1 cellular context compared by ENCODE assay signal in genomic region chr16:28846080-28846932, GRCh38.
TF ChIP-seq lines count a peak whose summit lies in the region.

TUFM (minus strand) TSS chr16:28846348; CDS start chr16:28846269, 79 bp downstream.

TF ChIP-seq in HepG2, 621 proteins besides CTCF, POLR2A, EP300 and RAD21 (continued from another document and continues in another):
- TF ChIP-seq DMTF1 (CRISPR knock-in tag; IDR thresholded peaks at IDR 0.05) (no peak), ZNF367 (CRISPR knock-in tag; IDR thresholded peaks at IDR 0.05; ENCODE audit: borderline replicate concordance) (0 out of 2 replicates have a peak, but pooled peaks have one; percentile 67), NFIC (IDR thresholded peaks at IDR 0.05; ENCODE audit: low read length) (no peak), ZNF512 (CRISPR knock-in tag; IDR thresholded peaks at IDR 0.05) (0 out of 2 replicates have a peak, but pooled peaks have one; percentile 38), MBD4 (IDR thresholded peaks at IDR 0.05; ENCODE audit: borderline replicate concordance, low read length) (no peak), ZNF691 (CRISPR knock-in tag; IDR thresholded peaks at IDR 0.05; ENCODE audit: borderline replicate concordance, low read depth) (0 out of 2 replicates have a peak, but pooled peaks have one; percentile 23), ZNF232 (CRISPR knock-in tag; IDR thresholded peaks at IDR 0.05; ENCODE audit: borderline replicate concordance) (peak; percentile 90; the same call in 1 of the 2 replicates), POGZ (CRISPR knock-in tag; IDR thresholded peaks at IDR 0.05) (peak; percentile 91), SIX1 (CRISPR knock-in tag; IDR thresholded peaks at IDR 0.05; ENCODE audit: borderline replicate concordance) (peak; percentile 60; the same call in 1 of the 2 replicates), PHF20 (CRISPR knock-in tag; IDR thresholded peaks at IDR 0.05) (peak; percentile 98), TAF1 (CRISPR knock-in tag; IDR thresholded peaks at IDR 0.05) (peak; percentile 95), ZUFSP (CRISPR knock-in tag; IDR thresholded peaks at IDR 0.05; ENCODE audit: borderline replicate concordance) (no peak), IRF1 (CRISPR knock-in tag; IDR thresholded peaks at IDR 0.05; ENCODE audit: low read depth) (no peak), ZBTB25 (CRISPR knock-in tag; IDR thresholded peaks at IDR 0.05) (peak; percentile 100), YEATS2 (CRISPR knock-in tag; IDR thresholded peaks at IDR 0.05; ENCODE audit: borderline replicate concordance) (peak; percentile 98), ELF1 (CRISPR knock-in tag; IDR thresholded peaks at IDR 0.05) (peak; percentile 95), CCAR2 (optimal IDR thresholded peaks at IDR 0.05; ENCODE audit: low read depth, low read length) (no peak), THAP9 (CRISPR knock-in tag; IDR thresholded peaks at IDR 0.05; ENCODE audit: borderline replicate concordance) (peak; percentile 99), ZKSCAN5 (CRISPR knock-in tag; IDR thresholded peaks at IDR 0.05) (no peak), ZNF670 (CRISPR knock-in tag; IDR thresholded peaks at IDR 0.05; ENCODE audit: borderline replicate concordance) (peak; percentile 96), STAT6 (CRISPR knock-in tag; IDR thresholded peaks at IDR 0.05; ENCODE audit: borderline replicate concordance) (peak; percentile 91; the same call in 1 of the 2 replicates), CERS6 (CRISPR knock-in tag; IDR thresholded peaks at IDR 0.05) (0 out of 2 replicates have a peak, but pooled peaks have one; percentile 43), CREB3 (CRISPR knock-in tag; IDR thresholded peaks at IDR 0.05) (0 out of 2 replicates have a peak, but pooled peaks have one; percentile 73), ZNF780A (CRISPR knock-in tag; IDR thresholded peaks at IDR 0.05) (no peak), KLF11 (CRISPR knock-in tag; IDR thresholded peaks at IDR 0.05) (peak; percentile 81; the same call in 1 of the 2 replicates), ZNF260 (CRISPR knock-in tag; IDR thresholded peaks at IDR 0.05; ENCODE audit: borderline replicate concordance, low read depth) (0 out of 2 replicates have a peak, but pooled peaks have one; percentile 84), ZSCAN20 (CRISPR knock-in tag; IDR thresholded peaks at IDR 0.05; ENCODE audit: borderline replicate concordance) (no peak; the same call in 1 of the 2 replicates), JUND (CRISPR knock-in tag; IDR thresholded peaks at IDR 0.05) (peak; percentile 23; the same call in 1 of the 2 replicates), ZNF281 (CRISPR knock-in tag; IDR thresholded peaks at IDR 0.05; ENCODE audit: borderline replicate concordance) (peak; percentile 71; the same call in 1 of the 2 replicates), ZNF432 (CRISPR knock-in tag; IDR thresholded peaks at IDR 0.05; ENCODE audit: borderline replicate concordance) (no peak), PCBP2 (optimal IDR thresholded peaks at IDR 0.05; ENCODE audit: low read depth, low read length, poor library complexity, severe bottlenecking) (no peak), ZNF430 (CRISPR knock-in tag; IDR thresholded peaks at IDR 0.05) (peak; percentile 60; the same call in 1 of the 2 replicates), ATF5 (CRISPR knock-in tag; IDR thresholded peaks at IDR 0.05; ENCODE audit: low read depth) (no peak)
